Comparison of ENCODE assay signal across 9 cellular contexts in the genomic region with DNA sequence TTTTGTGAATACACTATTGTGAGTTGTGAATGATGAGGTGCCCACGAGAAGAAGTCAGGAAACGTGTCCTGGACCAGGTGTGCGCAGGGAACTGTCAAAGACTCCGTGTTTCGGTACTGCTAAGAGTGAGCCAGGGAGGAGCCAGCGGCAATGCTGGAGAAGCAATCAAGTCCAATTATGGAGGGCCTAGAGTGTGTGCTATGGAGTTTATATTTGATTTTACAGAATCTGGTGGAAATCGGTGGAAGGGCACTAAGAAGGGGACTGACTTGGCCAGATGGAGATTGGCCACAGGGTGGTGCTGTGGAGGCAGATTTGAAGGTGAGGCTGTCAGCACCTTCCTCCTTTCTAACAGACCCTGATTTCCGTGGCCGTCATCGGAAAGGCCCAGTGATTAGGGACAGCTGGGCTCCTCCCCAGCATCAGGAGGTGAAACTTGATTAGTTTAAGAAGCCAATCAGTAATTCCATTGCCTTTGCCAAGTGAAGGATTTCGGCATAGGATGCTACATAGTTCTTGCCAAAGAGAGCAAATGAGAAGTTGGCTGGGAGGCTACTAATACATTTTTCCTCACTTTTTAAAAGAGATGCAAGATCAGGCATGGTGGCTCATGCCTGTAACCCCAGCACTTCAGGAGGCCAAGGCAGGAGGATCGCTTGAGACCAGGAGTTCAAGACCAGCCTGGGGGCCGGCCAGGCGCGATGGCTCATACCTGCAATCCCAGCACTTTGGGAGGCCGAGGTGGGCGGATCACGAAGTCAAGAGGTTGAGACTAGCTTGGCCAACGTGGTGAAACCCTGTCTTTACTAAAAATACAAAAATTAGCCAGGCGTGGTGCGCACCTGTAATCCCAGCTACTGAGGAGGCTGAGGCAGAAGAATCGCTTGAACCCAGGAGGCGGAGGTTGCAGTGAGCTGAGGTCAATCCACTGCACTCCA. TPM values are rescaled to one million over a fixed set of nuclear protein-coding genes. Genes with fewer than 3 reads are reported as not detected.
DNase-seq lines count a peak whose midpoint lies in the region; ATAC-seq and TF ChIP-seq lines count a peak whose summit lies in the region.
"Had no signal": no experiment of that assay in that cellular context is flagged by ENCODE, and none has a peak within 500 bp of the region (broad histone marks: within the 10 kb centered on the region; RNA-seq: fewer than 3 reads in every experiment).

No MANE protein-coding gene starts in this region.

- no peak overlapping the region for H3K9ac ChIP-seq in liver (ENCODE audit: low read depth in 1 of 2, low read length in 2 of 2)

- no peaks in the 10 kb centered on the region for H3K4me1 ChIP-seq in liver (ENCODE audit: control insufficient read depth in 4 of 4, insufficient read depth in 4 of 4, low read length in 3 of 4)

- ATAC-seq in HG03342 (IDR thresholded peaks at IDR 0.05; ENCODE audit: unreplicated experiment) (peak; percentile 70), GM21390 (IDR thresholded peaks at IDR 0.05; ENCODE audit: unreplicated experiment) (no peak)

- TF ChIP-seq CTCF in GM12873 (IDR thresholded peaks at IDR 0.05; ENCODE audit: insufficient read depth, low read depth, low read length, missing control alignments), result peak; percentile 94
- peak; percentile 96 for TF ChIP-seq CTCF in choroid plexus epithelial cell (conservative IDR thresholded peaks at IDR 0.05; ENCODE audit: low read depth, low read length)
- peak; percentile 79 for TF ChIP-seq CTCF in liver (IDR thresholded peaks at IDR 0.05; ENCODE audit: low read depth, low read length, missing input control)

- H3K27me3 ChIP-seq in liver (ENCODE audit: control insufficient read depth in 4 of 4, insufficient read depth in 4 of 4, low read length in 3 of 4), result no peaks in the 10 kb centered on the region

- H3K4me3 ChIP-seq in choroid plexus epithelial cell (ENCODE audit: low read depth, low read length) (no peak overlapping the region), liver (ENCODE audit: low read depth in 1 of 3, low read length in 3 of 3) (no peak overlapping the region)
- H3K4me3 ChIP-seq: skin epidermis had no signal

- TF ChIP-seq RAD21 in liver (IDR thresholded peaks at IDR 0.05), result peak; percentile 77 to 90

- H3K27ac ChIP-seq in liver (ENCODE audit: low read depth in 1 of 2, low read length in 2 of 2), result no peak overlapping the region

- H3K36me3 ChIP-seq in liver (ENCODE audit: control insufficient read depth in 4 of 4, insufficient read depth in 3 of 4, low read depth in 1 of 4, low read length in 3 of 4), result no peaks in the 10 kb centered on the region

- WGBS in liver, result 67% methylated on average over 23 of the region's 23 CpGs

- no peaks in the 10 kb centered on the region for H3K9me3 ChIP-seq in liver (ENCODE audit: control insufficient read depth in 4 of 4, low read length in 3 of 4)

- DNase-seq in NCI-H526 (lab: John Stamatoyannopoulos, UW) (peak; percentile 77 to 94), choroid plexus epithelial cell (ENCODE audit: low read depth) (peak; percentile 92)
- peak; percentile 81 to 90 for DNase-seq in activated CD4-positive, alpha-beta T cell treated with anti-CD3 and anti-CD28 coated beads for 4 hours
- DNase-seq in stimulated activated CD4-positive, alpha-beta T cell treated with anti-CD3 and anti-CD28 coated beads, TNF-alpha, amount 100 ng/mL, for 24 hours (ENCODE audit: low read depth in 3 of 3), result peak; percentile 68 to 90 (median 81)

TF ChIP-seq in liver, 16 proteins besides CTCF, POLR2A, EP300 and RAD21:
- TF ChIP-seq, protein P1, sequence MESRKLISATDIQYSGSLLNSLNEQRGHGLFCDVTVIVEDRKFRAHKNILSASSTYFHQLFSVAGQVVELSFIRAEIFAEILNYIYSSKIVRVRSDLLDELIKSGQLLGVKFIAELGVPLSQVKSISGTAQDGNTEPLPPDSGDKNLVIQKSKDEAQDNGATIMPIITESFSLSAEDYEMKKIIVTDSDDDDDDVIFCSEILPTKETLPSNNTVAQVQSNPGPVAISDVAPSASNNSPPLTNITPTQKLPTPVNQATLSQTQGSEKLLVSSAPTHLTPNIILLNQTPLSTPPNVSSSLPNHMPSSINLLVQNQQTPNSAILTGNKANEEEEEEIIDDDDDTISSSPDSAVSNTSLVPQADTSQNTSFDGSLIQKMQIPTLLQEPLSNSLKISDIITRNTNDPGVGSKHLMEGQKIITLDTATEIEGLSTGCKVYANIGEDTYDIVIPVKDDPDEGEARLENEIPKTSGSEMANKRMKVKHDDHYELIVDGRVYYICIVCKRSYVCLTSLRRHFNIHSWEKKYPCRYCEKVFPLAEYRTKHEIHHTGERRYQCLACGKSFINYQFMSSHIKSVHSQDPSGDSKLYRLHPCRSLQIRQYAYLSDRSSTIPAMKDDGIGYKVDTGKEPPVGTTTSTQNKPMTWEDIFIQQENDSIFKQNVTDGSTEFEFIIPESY (IDR thresholded peaks at IDR 0.05), result no peak
- TF ChIP-seq NR2F2 (IDR thresholded peaks at IDR 0.05) (no peak), SP1 (IDR thresholded peaks at IDR 0.05) (no peak), RXRA (IDR thresholded peaks at IDR 0.05) (no peak), TAF1 (conservative IDR thresholded peaks at IDR 0.05) (no peak), JUND (IDR thresholded peaks at IDR 0.05) (no peak), HNF4A (conservative IDR thresholded peaks at IDR 0.05) (no peak), GABPA (IDR thresholded peaks at IDR 0.05 in 1 of 2, conservative IDR thresholded peaks at IDR 0.05 in 1 of 2) (no peak), EGR1 (IDR thresholded peaks at IDR 0.05; ENCODE audit: low read depth in 2 of 2) (no peak), FOXA2 (IDR thresholded peaks at IDR 0.05) (no peak), HNF4G (IDR thresholded peaks at IDR 0.05) (no peak), YY1 (IDR thresholded peaks at IDR 0.05) (no peak), FOXA1 (IDR thresholded peaks at IDR 0.05) (no peak)
- TF ChIP-seq, protein P2, sequence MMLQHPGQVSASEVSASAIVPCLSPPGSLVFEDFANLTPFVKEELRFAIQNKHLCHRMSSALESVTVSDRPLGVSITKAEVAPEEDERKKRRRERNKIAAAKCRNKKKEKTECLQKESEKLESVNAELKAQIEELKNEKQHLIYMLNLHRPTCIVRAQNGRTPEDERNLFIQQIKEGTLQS (IDR thresholded peaks at IDR 0.05), result no peak
- TF ChIP-seq, protein P3, sequence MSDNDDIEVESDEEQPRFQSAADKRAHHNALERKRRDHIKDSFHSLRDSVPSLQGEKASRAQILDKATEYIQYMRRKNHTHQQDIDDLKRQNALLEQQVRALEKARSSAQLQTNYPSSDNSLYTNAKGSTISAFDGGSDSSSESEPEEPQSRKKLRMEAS (IDR thresholded peaks at IDR 0.05), result no peak
- TF ChIP-seq, protein P4, sequence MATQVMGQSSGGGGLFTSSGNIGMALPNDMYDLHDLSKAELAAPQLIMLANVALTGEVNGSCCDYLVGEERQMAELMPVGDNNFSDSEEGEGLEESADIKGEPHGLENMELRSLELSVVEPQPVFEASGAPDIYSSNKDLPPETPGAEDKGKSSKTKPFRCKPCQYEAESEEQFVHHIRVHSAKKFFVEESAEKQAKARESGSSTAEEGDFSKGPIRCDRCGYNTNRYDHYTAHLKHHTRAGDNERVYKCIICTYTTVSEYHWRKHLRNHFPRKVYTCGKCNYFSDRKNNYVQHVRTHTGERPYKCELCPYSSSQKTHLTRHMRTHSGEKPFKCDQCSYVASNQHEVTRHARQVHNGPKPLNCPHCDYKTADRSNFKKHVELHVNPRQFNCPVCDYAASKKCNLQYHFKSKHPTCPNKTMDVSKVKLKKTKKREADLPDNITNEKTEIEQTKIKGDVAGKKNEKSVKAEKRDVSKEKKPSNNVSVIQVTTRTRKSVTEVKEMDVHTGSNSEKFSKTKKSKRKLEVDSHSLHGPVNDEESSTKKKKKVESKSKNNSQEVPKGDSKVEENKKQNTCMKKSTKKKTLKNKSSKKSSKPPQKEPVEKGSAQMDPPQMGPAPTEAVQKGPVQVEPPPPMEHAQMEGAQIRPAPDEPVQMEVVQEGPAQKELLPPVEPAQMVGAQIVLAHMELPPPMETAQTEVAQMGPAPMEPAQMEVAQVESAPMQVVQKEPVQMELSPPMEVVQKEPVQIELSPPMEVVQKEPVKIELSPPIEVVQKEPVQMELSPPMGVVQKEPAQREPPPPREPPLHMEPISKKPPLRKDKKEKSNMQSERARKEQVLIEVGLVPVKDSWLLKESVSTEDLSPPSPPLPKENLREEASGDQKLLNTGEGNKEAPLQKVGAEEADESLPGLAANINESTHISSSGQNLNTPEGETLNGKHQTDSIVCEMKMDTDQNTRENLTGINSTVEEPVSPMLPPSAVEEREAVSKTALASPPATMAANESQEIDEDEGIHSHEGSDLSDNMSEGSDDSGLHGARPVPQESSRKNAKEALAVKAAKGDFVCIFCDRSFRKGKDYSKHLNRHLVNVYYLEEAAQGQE (IDR thresholded peaks at IDR 0.05), result no peak

RNA-seq across cellular contexts. Expression of a gene that starts 7.0 kb away (rescaled TPM):
- total RNA-seq in liver, result under 1 TPM; 0.14 to 0.17 TPM
- under 1 TPM; 0.15 to 0.24 TPM for polyA plus RNA-seq in liver

RNA-seq across cellular contexts. Expression of a gene that starts 27.7 kb away (rescaled TPM):
- 1 to 10 TPM; 1.3 to 3.1 TPM for total RNA-seq in liver
- 1 to 10 TPM; 2.5 to 2.7 TPM for polyA plus RNA-seq in liver

RNA-seq across cellular contexts. Expression of a gene that starts 28.9 kb away (rescaled TPM):
- total RNA-seq in liver, result under 1 TPM in 1 of 2 donors, not detected in 1; 0.50 TPM
- under 1 TPM in 1 of 2 donors, not detected in 1; 0.29 TPM for polyA plus RNA-seq in liver

RNA-seq across cellular contexts. Expression of a gene that starts 35.8 kb away (rescaled TPM):
- total RNA-seq in liver, result 1 to 10 TPM; 2.3 to 5.7 TPM
- polyA plus RNA-seq in liver, result 1 to 10 TPM; 1.5 to 2.2 TPM

RNA-seq across cellular contexts. Expression of a gene that starts 48.0 kb away (rescaled TPM):
- under 1 TPM in 1 of 2 donors, not detected in 1; 0.05 TPM for total RNA-seq in liver
- not detected for polyA plus RNA-seq in liver
